8 cellular contexts compared by ENCODE assay signal in genomic region chr6:165236326-165236725, GRCh38.
"Had no signal": no experiment of that assay in that cellular context is flagged by ENCODE, and none has a peak within 500 bp of the region (broad histone marks: within the 10 kb centered on the region; RNA-seq: fewer than 3 reads in every experiment).

No MANE protein-coding gene starts in this region.

- ATAC-seq: GM12878 had no signal

- H3K4me3 ChIP-seq: GM12878 had no signal

- DNase-seq: GDM1, GF-D8 had no signal

- FAIRE-seq: G401.6, GM12878, GM12891, GM12892, GM18507, GM19239 had no signal
